In genomic region chr4:78210694-78211093, GRCh38 we compare ENCODE assay signal across 28 cellular contexts.
"Had no signal": no experiment of that assay in that cellular context is flagged by ENCODE, and none has a peak within 500 bp of the region (broad histone marks: within the 10 kb centered on the region; RNA-seq: fewer than 3 reads in every experiment).

No MANE protein-coding gene starts in this region.

- H3K27me3 ChIP-seq: neutrophil, pancreas, right lobe of liver, sigmoid colon, spleen, suprapubic skin, testis, tibial artery, transverse colon, upper lobe of left lung, vagina had no signal

- H3K4me1 ChIP-seq: pancreas, psoas muscle, right lobe of liver, spleen, testis, tibial artery, transverse colon, upper lobe of left lung, vagina had no signal

- H3K4me1 Mint-ChIP-seq: naive thymus-derived CD4-positive, alpha-beta T cell; natural killer cell; stimulated activated memory B cell treated with anti-CD40 and anti-IgM and Interleukin-4, amounts not matched to agents 10 μg/mL and 1 μg/mL and 100 μg/mL, for 72 hours; stimulated activated naive CD8-positive, alpha-beta T cell treated with anti-CD3 and anti-CD28 coated beads, Interleukin-15, amount 100 ng/mL, for 72 hours had no signal

- H3K9me3 Mint-ChIP-seq: natural killer cell; nephron; stimulated activated memory B cell treated with anti-CD40 and anti-IgM and Interleukin-4, amounts not matched to agents 10 μg/mL and 1 μg/mL and 100 μg/mL, for 72 hours; stimulated activated naive CD8-positive, alpha-beta T cell treated with anti-CD3 and anti-CD28 coated beads, Interleukin-15, amount 100 ng/mL, for 72 hours had no signal

- ATAC-seq: naive thymus-derived CD4-positive, alpha-beta T cell; natural killer cell; pancreas; psoas muscle; right cardiac atrium; right lobe of liver; stimulated activated memory B cell treated with anti-CD40 and anti-IgM and Interleukin-4, amounts not matched to agents 10 μg/mL and 1 μg/mL and 100 μg/mL, for 72 hours; stimulated activated naive CD8-positive, alpha-beta T cell treated with anti-CD3 and anti-CD28 coated beads, Interleukin-15, amount 100 ng/mL, for 72 hours; stimulated activated naive CD8-positive, alpha-beta T cell treated with anti-CD3 and anti-CD28 coated beads, Interleukin-15, Interleukin-2, amounts not matched to agents 100 U/mL and 50 U/mL, for 24 hours had no signal

- H3K27ac Mint-ChIP-seq: naive thymus-derived CD4-positive, alpha-beta T cell; natural killer cell; stimulated activated memory B cell treated with anti-CD40 and anti-IgM and Interleukin-4, amounts not matched to agents 10 μg/mL and 1 μg/mL and 100 μg/mL, for 72 hours; stimulated activated naive CD8-positive, alpha-beta T cell treated with anti-CD3 and anti-CD28 coated beads, Interleukin-15, amount 100 ng/mL, for 72 hours had no signal

- DNase-seq: naive thymus-derived CD4-positive, alpha-beta T cell; natural killer cell; nucleus accumbens; pancreas; psoas muscle; right cardiac atrium; right lobe of liver; sigmoid colon; spleen; stimulated activated CD4-positive, alpha-beta T cell treated with anti-CD3 and anti-CD28 coated beads, Interleukin-12 subunit alpha, Interleukin-12 subunit beta, amount 100 ng/mL, for 4 hours; stimulated activated CD4-positive, alpha-beta T cell treated with anti-CD3 and anti-CD28 coated beads, Interleukin-1b, Interleukin-23, amount 100 ng/mL, for 48 hours; stimulated activated CD4-positive, alpha-beta T cell treated with anti-CD3 and anti-CD28 coated beads, Interleukin-4, amount 100 ng/mL, for 1 hour; stimulated activated CD4-positive, alpha-beta T cell treated with anti-CD3 and anti-CD28 coated beads, Interleukin-4, amount 100 ng/mL, for 4 hours; stimulated activated CD8-positive, alpha-beta memory T cell treated with anti-CD3 and anti-CD28 coated beads, Interleukin-4, amount 100 ng/mL, for 48 hours; stimulated activated naive CD4-positive, alpha-beta T cell; stimulated activated naive CD8-positive, alpha-beta T cell treated with anti-CD3 and anti-CD28 coated beads, Interleukin-15, amount 100 ng/mL, for 72 hours; stimulated activated naive CD8-positive, alpha-beta T cell treated with anti-CD3 and anti-CD28 coated beads, Interleukin-15, Interleukin-2, amounts not matched to agents 100 U/mL and 50 U/mL, for 24 hours; substantia nigra; testis; tibial artery; transverse colon; upper lobe of left lung had no signal

- H3K4me3 ChIP-seq: pancreas, psoas muscle, right lobe of liver, sigmoid colon, smooth muscle cell, spleen, suprapubic skin, testis, tibial artery, transverse colon, upper lobe of left lung, vagina had no signal

- H3K36me3 Mint-ChIP-seq: naive thymus-derived CD4-positive, alpha-beta T cell; natural killer cell; stimulated activated memory B cell treated with anti-CD40 and anti-IgM and Interleukin-4, amounts not matched to agents 10 μg/mL and 1 μg/mL and 100 μg/mL, for 72 hours had no signal

- H3K4me3 Mint-ChIP-seq: naive thymus-derived CD4-positive, alpha-beta T cell; natural killer cell; nephron; stimulated activated memory B cell treated with anti-CD40 and anti-IgM and Interleukin-4, amounts not matched to agents 10 μg/mL and 1 μg/mL and 100 μg/mL, for 72 hours; stimulated activated naive CD8-positive, alpha-beta T cell treated with anti-CD3 and anti-CD28 coated beads, Interleukin-15, amount 100 ng/mL, for 72 hours had no signal

- H3K9me3 ChIP-seq: neutrophil, pancreas, psoas muscle, right lobe of liver, sigmoid colon, spleen, suprapubic skin, testis, tibial artery, transverse colon, upper lobe of left lung, vagina had no signal

- H3K36me3 ChIP-seq: neutrophil, pancreas, right lobe of liver, sigmoid colon, spleen, suprapubic skin, tibial artery, transverse colon, upper lobe of left lung, vagina had no signal

- H3K27ac ChIP-seq: neutrophil, pancreas, psoas muscle, right lobe of liver, sigmoid colon, spleen, suprapubic skin, testis, tibial artery, transverse colon, upper lobe of left lung, vagina had no signal

- H3K27me3 Mint-ChIP-seq: stimulated activated memory B cell treated with anti-CD40 and anti-IgM and Interleukin-4, amounts not matched to agents 10 μg/mL and 1 μg/mL and 100 μg/mL, for 72 hours had no signal
